In the genomic region with DNA sequence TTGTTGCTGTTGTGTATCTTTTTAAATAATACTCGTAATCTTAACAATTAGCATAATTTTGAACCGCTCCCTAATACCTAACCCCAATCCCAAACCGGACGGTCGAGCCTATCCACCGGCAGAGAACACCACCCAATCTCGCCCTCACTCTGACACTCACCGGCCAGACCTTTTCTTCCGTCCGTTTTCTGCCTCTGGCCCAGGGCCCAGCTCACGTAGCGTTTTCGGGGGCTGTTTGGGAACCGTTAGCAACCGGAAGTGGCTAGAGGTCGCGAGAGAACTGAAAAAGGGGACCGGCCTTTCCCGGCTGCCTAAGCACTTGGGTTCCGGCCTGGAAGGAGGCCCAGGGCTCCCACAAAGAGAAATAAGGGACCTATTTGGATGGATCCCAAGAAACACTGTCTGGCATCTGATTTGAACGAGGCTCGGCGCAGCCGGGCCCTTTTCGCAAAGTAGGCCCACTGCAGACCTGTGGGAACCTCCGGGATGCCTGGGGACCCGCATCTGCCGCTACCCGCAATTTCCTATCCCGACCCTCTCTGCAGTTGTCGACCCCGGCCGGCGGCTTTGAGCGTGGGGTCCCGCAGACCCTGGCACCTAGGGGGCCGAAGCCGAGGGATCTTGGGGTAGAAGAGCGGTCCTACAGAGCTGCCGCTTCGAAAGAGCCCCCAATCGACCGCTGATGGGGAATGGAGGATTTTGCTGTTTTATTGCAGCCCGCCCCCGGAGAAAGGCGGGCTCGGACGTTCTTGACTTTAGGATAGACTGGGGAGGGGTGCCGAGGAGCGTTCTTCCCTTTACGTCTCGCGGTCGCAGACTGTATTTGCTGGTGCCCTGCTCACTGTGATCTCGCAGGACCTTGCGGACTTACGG, we compare ENCODE assay signal across 1 cellular context.
A peak's percentile ranks its signal among the peaks of the same experiment; 100 is the strongest.
TF ChIP-seq lines count a peak whose summit lies in the region.

No MANE protein-coding gene starts in this region.

TF ChIP-seq in K562, 482 proteins besides CTCF, POLR2A, EP300 and RAD21 (continued from another document and continues in another):
- TF ChIP-seq NFXL1 (CRISPR knock-in tag; IDR thresholded peaks at IDR 0.05) (no peak), PPARD (CRISPR knock-in tag; IDR thresholded peaks at IDR 0.05) (no peak), HDAC6 (IDR thresholded peaks at IDR 0.05; ENCODE audit: low read depth, low read length) (no peak), ELF2 (CRISPR knock-in tag; IDR thresholded peaks at IDR 0.05) (peak; percentile 76; the same call in 1 of the 2 replicates), LCOR (CRISPR knock-in tag; IDR thresholded peaks at IDR 0.05) (peak; percentile 87), MEIS2 (IDR thresholded peaks at IDR 0.05; ENCODE audit: partially characterized antibody) (peak; percentile 27), NFATC3 (IDR thresholded peaks at IDR 0.05) (peak; percentile 86; the same call in 1 of the 2 replicates), ZNF224 (CRISPR knock-in tag; IDR thresholded peaks at IDR 0.05) (no peak), RFX1 (IDR thresholded peaks at IDR 0.05) (0 out of 2 replicates have a peak, but pooled peaks have one; percentile 31), MXI1 (IDR thresholded peaks at IDR 0.05; ENCODE audit: low read depth, low read length) (peak; percentile 68; the same call in 1 of the 2 replicates), ZNF444 (CRISPR knock-in tag; IDR thresholded peaks at IDR 0.05) (no peak), HMGN3 (IDR thresholded peaks at IDR 0.05; ENCODE audit: borderline replicate concordance, extremely low read depth, insufficient read length, low read depth, low read length) (peak; percentile 76), EP400 (IDR thresholded peaks at IDR 0.05) (peak; percentile 96), KDM1A (IDR thresholded peaks at IDR 0.05) (peak; percentile 43 to 52; a peak in 3 of 4 replicates), SP1 (CRISPR knock-in tag; IDR thresholded peaks at IDR 0.05) (peak; percentile 95), ZZZ3 (IDR thresholded peaks at IDR 0.05) (peak; percentile 76; the same call in 1 of the 2 replicates), CBX5 (IDR thresholded peaks at IDR 0.05; ENCODE audit: borderline replicate concordance, low read depth) (0 out of 2 replicates have a peak, but pooled peaks have one; percentile 26), XRCC5 (IDR thresholded peaks at IDR 0.05; ENCODE audit: low read depth, low read length) (peak; percentile 100), CBX3 (IDR thresholded peaks at IDR 0.05; ENCODE audit: borderline replicate concordance in 1 of 2, low read length in 2 of 2) (peak in 1 of 2 experiments; percentile 98; a peak in 2 of 3 replicates), ZNF24 (IDR thresholded peaks at IDR 0.05) (peak; percentile 80)
- TF ChIP-seq, protein P1, sequence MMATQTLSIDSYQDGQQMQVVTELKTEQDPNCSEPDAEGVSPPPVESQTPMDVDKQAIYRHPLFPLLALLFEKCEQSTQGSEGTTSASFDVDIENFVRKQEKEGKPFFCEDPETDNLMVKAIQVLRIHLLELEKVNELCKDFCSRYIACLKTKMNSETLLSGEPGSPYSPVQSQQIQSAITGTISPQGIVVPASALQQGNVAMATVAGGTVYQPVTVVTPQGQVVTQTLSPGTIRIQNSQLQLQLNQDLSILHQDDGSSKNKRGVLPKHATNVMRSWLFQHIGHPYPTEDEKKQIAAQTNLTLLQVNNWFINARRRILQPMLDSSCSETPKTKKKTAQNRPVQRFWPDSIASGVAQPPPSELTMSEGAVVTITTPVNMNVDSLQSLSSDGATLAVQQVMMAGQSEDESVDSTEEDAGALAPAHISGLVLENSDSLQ (IDR thresholded peaks at IDR 0.05), result peak; percentile 13; the same call in 1 of the 2 replicates
- TF ChIP-seq, protein P2, sequence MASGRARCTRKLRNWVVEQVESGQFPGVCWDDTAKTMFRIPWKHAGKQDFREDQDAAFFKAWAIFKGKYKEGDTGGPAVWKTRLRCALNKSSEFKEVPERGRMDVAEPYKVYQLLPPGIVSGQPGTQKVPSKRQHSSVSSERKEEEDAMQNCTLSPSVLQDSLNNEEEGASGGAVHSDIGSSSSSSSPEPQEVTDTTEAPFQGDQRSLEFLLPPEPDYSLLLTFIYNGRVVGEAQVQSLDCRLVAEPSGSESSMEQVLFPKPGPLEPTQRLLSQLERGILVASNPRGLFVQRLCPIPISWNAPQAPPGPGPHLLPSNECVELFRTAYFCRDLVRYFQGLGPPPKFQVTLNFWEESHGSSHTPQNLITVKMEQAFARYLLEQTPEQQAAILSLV (tag; IDR thresholded peaks at IDR 0.05), result no peak
- TF ChIP-seq, protein P3, sequence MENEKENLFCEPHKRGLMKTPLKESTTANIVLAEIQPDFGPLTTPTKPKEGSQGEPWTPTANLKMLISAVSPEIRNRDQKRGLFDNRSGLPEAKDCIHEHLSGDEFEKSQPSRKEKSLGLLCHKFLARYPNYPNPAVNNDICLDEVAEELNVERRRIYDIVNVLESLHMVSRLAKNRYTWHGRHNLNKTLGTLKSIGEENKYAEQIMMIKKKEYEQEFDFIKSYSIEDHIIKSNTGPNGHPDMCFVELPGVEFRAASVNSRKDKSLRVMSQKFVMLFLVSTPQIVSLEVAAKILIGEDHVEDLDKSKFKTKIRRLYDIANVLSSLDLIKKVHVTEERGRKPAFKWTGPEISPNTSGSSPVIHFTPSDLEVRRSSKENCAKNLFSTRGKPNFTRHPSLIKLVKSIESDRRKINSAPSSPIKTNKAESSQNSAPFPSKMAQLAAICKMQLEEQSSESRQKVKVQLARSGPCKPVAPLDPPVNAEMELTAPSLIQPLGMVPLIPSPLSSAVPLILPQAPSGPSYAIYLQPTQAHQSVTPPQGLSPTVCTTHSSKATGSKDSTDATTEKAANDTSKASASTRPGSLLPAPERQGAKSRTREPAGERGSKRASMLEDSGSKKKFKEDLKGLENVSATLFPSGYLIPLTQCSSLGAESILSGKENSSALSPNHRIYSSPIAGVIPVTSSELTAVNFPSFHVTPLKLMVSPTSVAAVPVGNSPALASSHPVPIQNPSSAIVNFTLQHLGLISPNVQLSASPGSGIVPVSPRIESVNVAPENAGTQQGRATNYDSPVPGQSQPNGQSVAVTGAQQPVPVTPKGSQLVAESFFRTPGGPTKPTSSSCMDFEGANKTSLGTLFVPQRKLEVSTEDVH (IDR thresholded peaks at IDR 0.05; ENCODE audit: low read depth, partially characterized antibody), result peak; percentile 82
- TF ChIP-seq, protein P4, sequence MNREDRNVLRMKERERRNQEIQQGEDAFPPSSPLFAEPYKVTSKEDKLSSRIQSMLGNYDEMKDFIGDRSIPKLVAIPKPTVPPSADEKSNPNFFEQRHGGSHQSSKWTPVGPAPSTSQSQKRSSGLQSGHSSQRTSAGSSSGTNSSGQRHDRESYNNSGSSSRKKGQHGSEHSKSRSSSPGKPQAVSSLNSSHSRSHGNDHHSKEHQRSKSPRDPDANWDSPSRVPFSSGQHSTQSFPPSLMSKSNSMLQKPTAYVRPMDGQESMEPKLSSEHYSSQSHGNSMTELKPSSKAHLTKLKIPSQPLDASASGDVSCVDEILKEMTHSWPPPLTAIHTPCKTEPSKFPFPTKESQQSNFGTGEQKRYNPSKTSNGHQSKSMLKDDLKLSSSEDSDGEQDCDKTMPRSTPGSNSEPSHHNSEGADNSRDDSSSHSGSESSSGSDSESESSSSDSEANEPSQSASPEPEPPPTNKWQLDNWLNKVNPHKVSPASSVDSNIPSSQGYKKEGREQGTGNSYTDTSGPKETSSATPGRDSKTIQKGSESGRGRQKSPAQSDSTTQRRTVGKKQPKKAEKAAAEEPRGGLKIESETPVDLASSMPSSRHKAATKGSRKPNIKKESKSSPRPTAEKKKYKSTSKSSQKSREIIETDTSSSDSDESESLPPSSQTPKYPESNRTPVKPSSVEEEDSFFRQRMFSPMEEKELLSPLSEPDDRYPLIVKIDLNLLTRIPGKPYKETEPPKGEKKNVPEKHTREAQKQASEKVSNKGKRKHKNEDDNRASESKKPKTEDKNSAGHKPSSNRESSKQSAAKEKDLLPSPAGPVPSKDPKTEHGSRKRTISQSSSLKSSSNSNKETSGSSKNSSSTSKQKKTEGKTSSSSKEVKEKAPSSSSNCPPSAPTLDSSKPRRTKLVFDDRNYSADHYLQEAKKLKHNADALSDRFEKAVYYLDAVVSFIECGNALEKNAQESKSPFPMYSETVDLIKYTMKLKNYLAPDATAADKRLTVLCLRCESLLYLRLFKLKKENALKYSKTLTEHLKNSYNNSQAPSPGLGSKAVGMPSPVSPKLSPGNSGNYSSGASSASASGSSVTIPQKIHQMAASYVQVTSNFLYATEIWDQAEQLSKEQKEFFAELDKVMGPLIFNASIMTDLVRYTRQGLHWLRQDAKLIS (CRISPR knock-in tag; IDR thresholded peaks at IDR 0.05), result peak; percentile 88
- TF ChIP-seq, protein P5, sequence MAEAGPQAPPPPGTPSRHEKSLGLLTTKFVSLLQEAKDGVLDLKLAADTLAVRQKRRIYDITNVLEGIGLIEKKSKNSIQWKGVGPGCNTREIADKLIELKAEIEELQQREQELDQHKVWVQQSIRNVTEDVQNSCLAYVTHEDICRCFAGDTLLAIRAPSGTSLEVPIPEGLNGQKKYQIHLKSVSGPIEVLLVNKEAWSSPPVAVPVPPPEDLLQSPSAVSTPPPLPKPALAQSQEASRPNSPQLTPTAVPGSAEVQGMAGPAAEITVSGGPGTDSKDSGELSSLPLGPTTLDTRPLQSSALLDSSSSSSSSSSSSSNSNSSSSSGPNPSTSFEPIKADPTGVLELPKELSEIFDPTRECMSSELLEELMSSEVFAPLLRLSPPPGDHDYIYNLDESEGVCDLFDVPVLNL (CRISPR knock-in tag; IDR thresholded peaks at IDR 0.05; ENCODE audit: low read depth), result no peak; the same call in 1 of the 2 replicates
- TF ChIP-seq, protein P6, sequence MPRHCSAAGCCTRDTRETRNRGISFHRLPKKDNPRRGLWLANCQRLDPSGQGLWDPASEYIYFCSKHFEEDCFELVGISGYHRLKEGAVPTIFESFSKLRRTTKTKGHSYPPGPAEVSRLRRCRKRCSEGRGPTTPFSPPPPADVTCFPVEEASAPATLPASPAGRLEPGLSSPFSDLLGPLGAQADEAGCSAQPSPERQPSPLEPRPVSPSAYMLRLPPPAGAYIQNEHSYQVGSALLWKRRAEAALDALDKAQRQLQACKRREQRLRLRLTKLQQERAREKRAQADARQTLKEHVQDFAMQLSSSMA (CRISPR knock-in tag; IDR thresholded peaks at IDR 0.05), result peak; percentile 17; the same call in 1 of the 2 replicates
- TF ChIP-seq, protein P7, sequence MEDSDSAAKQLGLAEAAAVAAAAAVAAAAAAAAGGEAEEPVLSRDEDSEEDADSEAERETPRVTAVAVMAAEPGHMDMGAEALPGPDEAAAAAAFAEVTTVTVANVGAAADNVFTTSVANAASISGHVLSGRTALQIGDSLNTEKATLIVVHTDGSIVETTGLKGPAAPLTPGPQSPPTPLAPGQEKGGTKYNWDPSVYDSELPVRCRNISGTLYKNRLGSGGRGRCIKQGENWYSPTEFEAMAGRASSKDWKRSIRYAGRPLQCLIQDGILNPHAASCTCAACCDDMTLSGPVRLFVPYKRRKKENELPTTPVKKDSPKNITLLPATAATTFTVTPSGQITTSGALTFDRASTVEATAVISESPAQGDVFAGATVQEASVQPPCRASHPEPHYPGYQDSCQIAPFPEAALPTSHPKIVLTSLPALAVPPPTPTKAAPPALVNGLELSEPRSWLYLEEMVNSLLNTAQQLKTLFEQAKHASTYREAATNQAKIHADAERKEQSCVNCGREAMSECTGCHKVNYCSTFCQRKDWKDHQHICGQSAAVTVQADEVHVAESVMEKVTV (CRISPR knock-in tag; IDR thresholded peaks at IDR 0.05), result peak; percentile 33; the same call in 1 of the 2 replicates
- TF ChIP-seq, protein P8, sequence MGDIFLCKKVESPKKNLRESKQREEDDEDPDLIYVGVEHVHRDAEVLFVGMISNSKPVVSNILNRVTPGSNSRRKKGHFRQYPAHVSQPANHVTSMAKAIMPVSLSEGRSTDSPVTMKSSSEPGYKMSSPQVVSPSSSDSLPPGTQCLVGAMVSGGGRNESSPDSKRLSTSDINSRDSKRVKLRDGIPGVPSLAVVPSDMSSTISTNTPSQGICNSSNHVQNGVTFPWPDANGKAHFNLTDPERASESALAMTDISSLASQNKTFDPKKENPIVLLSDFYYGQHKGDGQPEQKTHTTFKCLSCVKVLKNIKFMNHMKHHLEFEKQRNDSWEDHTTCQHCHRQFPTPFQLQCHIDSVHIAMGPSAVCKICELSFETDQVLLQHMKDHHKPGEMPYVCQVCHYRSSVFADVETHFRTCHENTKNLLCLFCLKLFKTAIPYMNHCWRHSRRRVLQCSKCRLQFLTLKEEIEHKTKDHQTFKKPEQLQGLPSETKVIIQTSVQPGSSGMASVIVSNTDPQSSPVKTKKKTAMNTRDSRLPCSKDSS (IDR thresholded peaks at IDR 0.05; ENCODE audit: low read depth, partially characterized antibody), result no peak
- TF ChIP-seq, protein P9, sequence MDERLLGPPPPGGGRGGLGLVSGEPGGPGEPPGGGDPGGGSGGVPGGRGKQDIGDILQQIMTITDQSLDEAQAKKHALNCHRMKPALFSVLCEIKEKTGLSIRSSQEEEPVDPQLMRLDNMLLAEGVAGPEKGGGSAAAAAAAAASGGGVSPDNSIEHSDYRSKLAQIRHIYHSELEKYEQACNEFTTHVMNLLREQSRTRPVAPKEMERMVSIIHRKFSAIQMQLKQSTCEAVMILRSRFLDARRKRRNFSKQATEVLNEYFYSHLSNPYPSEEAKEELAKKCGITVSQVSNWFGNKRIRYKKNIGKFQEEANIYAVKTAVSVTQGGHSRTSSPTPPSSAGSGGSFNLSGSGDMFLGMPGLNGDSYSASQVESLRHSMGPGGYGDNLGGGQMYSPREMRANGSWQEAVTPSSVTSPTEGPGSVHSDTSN (CRISPR knock-in tag; IDR thresholded peaks at IDR 0.05; ENCODE audit: low read depth), result no peak
- TF ChIP-seq, protein P9 (tag; conservative IDR thresholded peaks at IDR 0.05; ENCODE audit: low read depth), result peak; percentile 43
- TF ChIP-seq, protein P10, sequence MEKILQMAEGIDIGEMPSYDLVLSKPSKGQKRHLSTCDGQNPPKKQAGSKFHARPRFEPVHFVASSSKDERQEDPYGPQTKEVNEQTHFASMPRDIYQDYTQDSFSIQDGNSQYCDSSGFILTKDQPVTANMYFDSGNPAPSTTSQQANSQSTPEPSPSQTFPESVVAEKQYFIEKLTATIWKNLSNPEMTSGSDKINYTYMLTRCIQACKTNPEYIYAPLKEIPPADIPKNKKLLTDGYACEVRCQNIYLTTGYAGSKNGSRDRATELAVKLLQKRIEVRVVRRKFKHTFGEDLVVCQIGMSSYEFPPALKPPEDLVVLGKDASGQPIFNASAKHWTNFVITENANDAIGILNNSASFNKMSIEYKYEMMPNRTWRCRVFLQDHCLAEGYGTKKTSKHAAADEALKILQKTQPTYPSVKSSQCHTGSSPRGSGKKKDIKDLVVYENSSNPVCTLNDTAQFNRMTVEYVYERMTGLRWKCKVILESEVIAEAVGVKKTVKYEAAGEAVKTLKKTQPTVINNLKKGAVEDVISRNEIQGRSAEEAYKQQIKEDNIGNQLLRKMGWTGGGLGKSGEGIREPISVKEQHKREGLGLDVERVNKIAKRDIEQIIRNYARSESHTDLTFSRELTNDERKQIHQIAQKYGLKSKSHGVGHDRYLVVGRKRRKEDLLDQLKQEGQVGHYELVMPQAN (IDR thresholded peaks at IDR 0.05; ENCODE audit: borderline replicate concordance), result peak; percentile 1; the same call in 1 of the 2 replicates
